ENCODE assay signal across 25 cellular contexts in genomic region chr12:30023186-30023585, GRCh38.
A peak's percentile ranks its signal among the peaks of the same experiment; 100 is the strongest.
DNase-seq lines count a peak whose midpoint lies in the region; ATAC-seq and TF ChIP-seq lines count a peak whose summit lies in the region.
"Had no signal": no experiment of that assay in that cellular context is flagged by ENCODE, and none has a peak within 500 bp of the region (broad histone marks: within the 10 kb centered on the region; RNA-seq: fewer than 3 reads in every experiment).

No MANE protein-coding gene starts in this region.

- TF ChIP-seq EP300 in SK-N-SH (IDR thresholded peaks at IDR 0.05; ENCODE audit: borderline replicate concordance in 1 of 2, low read depth in 1 of 2, low read length in 1 of 2) = no peak

- CTCF ChIA-PET in SK-N-SH (lab: Yijun Ruan, JAX) = no interaction called here

- H3F3A ChIP-seq in SK-N-SH (replicated peaks; ENCODE audit: insufficient read depth) = no peaks in the 10 kb centered on the region

- no peak overlapping the region for H2AFZ ChIP-seq in SK-N-SH (ENCODE audit: low read depth)

- H3K27ac Mint-ChIP-seq in nephron = peak overlapping the region; percentile 58 to 88 (median 79)
- H3K27ac Mint-ChIP-seq: CD4-positive, alpha-beta T cell; CD8-positive, alpha-beta memory T cell; H9 had no signal

- 51% methylated on average over 2 of the region's 2 CpGs for WGBS in SK-N-SH (ENCODE audit: low lambda C conversion rate)

- no peaks in the 10 kb centered on the region for H3K36me3 ChIP-seq in SK-N-SH (replicated peaks in 1 of 2; ENCODE audit: control insufficient read depth in 1 of 2, insufficient read depth in 2 of 2, low read length in 1 of 2)
- H3K36me3 ChIP-seq: BE2C; BLaER1 treated with 17β-estradiol and CSF1 and Interleukin-3, amounts not matched to agents 10 nM and 100 nM had no signal

- TF ChIP-seq CTCF in SK-N-SH (IDR thresholded peaks at IDR 0.05) (no peak), fibroblast of pulmonary artery (IDR thresholded peaks at IDR 0.05; ENCODE audit: low read length, missing control alignments) (no peak), nephron (IDR thresholded peaks at IDR 0.05; ENCODE audit: unreplicated experiment in 3 of 3) (no peak)

- ATAC-seq in SK-N-SH treated with all-trans-retinoic acid at 6 μM for 48 hours = no peak
- ATAC-seq: A549, GM12878, HCT116 had no signal

- H3K9me2 ChIP-seq in SK-N-SH = no peaks in the 10 kb centered on the region

- H3K9me3 ChIP-seq in SK-N-SH = no peaks in the 10 kb centered on the region
- H3K9me3 ChIP-seq: A549, BE2C had no signal

- POLR2A ChIA-PET in SK-N-SH (lab: Yijun Ruan, JAX) = no interaction called here

- no peaks in the 10 kb centered on the region for H3K27me3 ChIP-seq in SK-N-SH (ENCODE audit: insufficient read depth)
- H3K27me3 ChIP-seq: BE2C; BLaER1 treated with 17β-estradiol and CSF1 and Interleukin-3, amounts not matched to agents 10 nM and 100 nM had no signal

- peaks cover 13% of the 10 kb centered on the region for H3K9me3 Mint-ChIP-seq in nephron

- H3K27ac ChIP-seq in SK-N-SH (ENCODE audit: low read depth in 2 of 2, low read length in 1 of 2) = no peak overlapping the region
- H3K27ac ChIP-seq: 22Rv1; A549; BLaER1 treated with 17β-estradiol and CSF1 and Interleukin-3, amounts not matched to agents 10 nM and 100 nM had no signal

- H3K4me3 Mint-ChIP-seq in nephron = peak overlapping the region in 1 of 3 experiments; percentile 30
- H3K4me3 Mint-ChIP-seq: CD14-positive monocyte; CD4-positive, alpha-beta T cell; CD8-positive, alpha-beta memory T cell; H9 had no signal

- H4K20me1 ChIP-seq in SK-N-SH (ENCODE audit: insufficient read depth) = no peaks in the 10 kb centered on the region
- H4K20me1 ChIP-seq: BLaER1 treated with 17β-estradiol and CSF1 and Interleukin-3, amounts not matched to agents 10 nM and 100 nM had no signal

- H3K4me1 ChIP-seq in SK-N-SH (ENCODE audit: control insufficient read depth in 1 of 2, insufficient read depth in 2 of 2, low read depth in 1 of 2, low read length in 1 of 2) = peaks cover 0 to 19% of the 10 kb centered on the region in 2 experiments; a peak in 2 of 4 replicates
- H3K4me1 ChIP-seq: A549, BE2C had no signal

- no peak overlapping the region for H3K4me2 ChIP-seq in SK-N-SH
- H3K4me2 ChIP-seq: A549; BLaER1 treated with 17β-estradiol and CSF1 and Interleukin-3, amounts not matched to agents 10 nM and 100 nM had no signal

- peaks cover 9% of the 10 kb centered on the region for H3K36me3 Mint-ChIP-seq in nephron (ENCODE audit: low read depth)
- H3K36me3 Mint-ChIP-seq: CD14-positive monocyte; CD8-positive, alpha-beta memory T cell had no signal

- peaks cover 65% of the 10 kb centered on the region for H3K4me1 Mint-ChIP-seq in nephron
- H3K4me1 Mint-ChIP-seq: CD14-positive monocyte; CD8-positive, alpha-beta memory T cell had no signal

- DNase-seq in SK-N-SH (no peak), amniotic epithelial cell (ENCODE audit: low read depth) (peak; percentile 53), fibroblast of pulmonary artery (ENCODE audit: low read depth) (peak; percentile 10), NCI-H510A (lab: John Stamatoyannopoulos, UW) (no peak), NCI-H1417 (lab: John Stamatoyannopoulos, UW) (no peak)
- DNase-seq in activated CD8-positive, alpha-beta memory T cell treated with anti-CD3 and anti-CD28 coated beads, Interleukin-2, amount 50 U/mL, for 4 hours = no peak
- DNase-seq: ACHN; AML-193; BE2C; Calu3; CD4-positive, alpha-beta T cell; CD8-positive, alpha-beta memory T cell; DMS53; DND-41; EL; GDM1; H9 had no signal

- no peaks in the 10 kb centered on the region for H3K79me2 ChIP-seq in SK-N-SH (ENCODE audit: insufficient read depth)

- H3K9ac ChIP-seq in SK-N-SH = no peak overlapping the region
- H3K9ac ChIP-seq: BLaER1 treated with 17β-estradiol and CSF1 and Interleukin-3, amounts not matched to agents 10 nM and 100 nM had no signal

- H3K27me3 Mint-ChIP-seq in nephron (ENCODE audit: low read depth) = no peaks in the 10 kb centered on the region
- H3K27me3 Mint-ChIP-seq: CD4-positive, alpha-beta T cell; CD8-positive, alpha-beta memory T cell had no signal

- H3K4me3 ChIP-seq in SK-N-SH (ENCODE audit: low read depth in 2 of 2, low read length in 1 of 2) = no peak overlapping the region
- no peak overlapping the region for H3K4me3 ChIP-seq in fibroblast of pulmonary artery (replicated peaks; ENCODE audit: low read depth, low read length)
- H3K4me3 ChIP-seq: A549; BLaER1 treated with 17β-estradiol and CSF1 and Interleukin-3, amounts not matched to agents 10 nM and 100 nM; GM12878 had no signal

- no peak for TF ChIP-seq RAD21 in SK-N-SH (IDR thresholded peaks at IDR 0.05; ENCODE audit: low read length)

TF ChIP-seq in SK-N-SH treated with all-trans-retinoic acid at 6 μM for 48 hours, 23 proteins besides CTCF, POLR2A, EP300 and RAD21:
- TF ChIP-seq CSDC2 (CRISPR knock-in tag; IDR thresholded peaks at IDR 0.05) = no peak
- TF ChIP-seq ISL1 (CRISPR knock-in tag; IDR thresholded peaks at IDR 0.05) = peak; percentile 96

TF ChIP-seq in SK-N-SH, 30 proteins besides CTCF, POLR2A, EP300 and RAD21:
- TF ChIP-seq, protein P1, sequence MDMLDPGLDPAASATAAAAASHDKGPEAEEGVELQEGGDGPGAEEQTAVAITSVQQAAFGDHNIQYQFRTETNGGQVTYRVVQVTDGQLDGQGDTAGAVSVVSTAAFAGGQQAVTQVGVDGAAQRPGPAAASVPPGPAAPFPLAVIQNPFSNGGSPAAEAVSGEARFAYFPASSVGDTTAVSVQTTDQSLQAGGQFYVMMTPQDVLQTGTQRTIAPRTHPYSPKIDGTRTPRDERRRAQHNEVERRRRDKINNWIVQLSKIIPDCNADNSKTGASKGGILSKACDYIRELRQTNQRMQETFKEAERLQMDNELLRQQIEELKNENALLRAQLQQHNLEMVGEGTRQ (IDR thresholded peaks at IDR 0.05; ENCODE audit: borderline replicate concordance, low read depth, low read length) = no peak
- TF ChIP-seq YY1 (IDR thresholded peaks at IDR 0.05; ENCODE audit: low read depth) = no peak

Comparison
In these comparisons a context has a peak if more than half of its experiments do, and no peak if none do; other contexts are left out.
1. DNase-seq: peak in amniotic epithelial cell (single experiment) and fibroblast of pulmonary artery (single experiment); none in SK-N-SH (single experiment), NCI-H510A (single experiment), NCI-H1417 (0 of 3) and activated CD8-positive, alpha-beta memory T cell treated with anti-CD3 and anti-CD28 coated beads, Interleukin-2, amount 50 U/mL, for 4 hours (single experiment).